ENCODE assay signal across 8 cellular contexts in genomic region chr17:4940625-4941021, GRCh38. TPM values are rescaled to one million over a fixed set of nuclear protein-coding genes. Genes with fewer than 3 reads are reported as not detected.
DNase-seq lines count a peak whose midpoint lies in the region; ATAC-seq and TF ChIP-seq lines count a peak whose summit lies in the region.

No MANE protein-coding gene starts in this region.

- DNase-seq in HL-60 (ENCODE audit: low read depth in 1 of 2, low spot score in 1 of 2) (peak in 1 of 2 experiments; percentile 27), epithelial cell of esophagus (ENCODE audit: low read depth) (no peak), osteocyte (ENCODE audit: extremely low spot score, unreplicated experiment) (no peak), D341Med (ENCODE audit: low spot score) (no peak), GM03348 (ENCODE audit: low spot score) (no peak), T1000 (lab: John Stamatoyannopoulos, UW) (no peak)
- peak; percentile 20 for DNase-seq in activated CD4-positive, alpha-beta T cell treated with anti-CD3 and anti-CD28 coated beads, Interleukin-2, amount 50 U/mL, for 1 hour

- H3K27ac Mint-ChIP-seq in osteocyte (ENCODE audit: unreplicated experiment): peak overlapping the region; percentile 99

- H3K4me3 ChIP-seq in HL-60 (replicated peaks; ENCODE audit: insufficient read depth, low read length) (peak overlapping the region; percentile 50), epithelial cell of esophagus (ENCODE audit: low read length) (peak overlapping the region; percentile 96)

- no peaks in the 10 kb centered on the region for H3K27me3 ChIP-seq in HL-60 (ENCODE audit: insufficient read depth, poor library complexity, severe bottlenecking)

- peaks cover 49% of the 10 kb centered on the region for H3K4me1 Mint-ChIP-seq in osteocyte (ENCODE audit: unreplicated experiment)

- H3K27ac ChIP-seq in HL-60 (replicated peaks): peak overlapping the region; percentile 95

- H3K36me3 Mint-ChIP-seq in osteocyte (ENCODE audit: unreplicated experiment): peaks cover 22% of the 10 kb centered on the region

- no peaks in the 10 kb centered on the region for H3K27me3 Mint-ChIP-seq in osteocyte (ENCODE audit: unreplicated experiment)

- H3K9me3 Mint-ChIP-seq in osteocyte (ENCODE audit: unreplicated experiment): no peaks in the 10 kb centered on the region

- ATAC-seq in GM21390 (IDR thresholded peaks at IDR 0.05; ENCODE audit: unreplicated experiment): no peak

- no peak for TF ChIP-seq CTCF in HL-60 (IDR thresholded peaks at IDR 0.05; ENCODE audit: insufficient read depth, low read length)
- no peak for TF ChIP-seq CTCF in epithelial cell of esophagus (IDR thresholded peaks at IDR 0.05; ENCODE audit: insufficient read depth, low read depth, low read length, missing control alignments)
- no peak for TF ChIP-seq CTCF in osteocyte (IDR thresholded peaks at IDR 0.05)

- peak overlapping the region; percentile 85 for H3K4me3 Mint-ChIP-seq in osteocyte (ENCODE audit: unreplicated experiment)

RNA-seq across cellular contexts. Expression of gene RNF167, which starts 0.6 kb away (rescaled TPM):
- 105 and 115 TPM in 2 replicates for total RNA-seq in osteocyte

RNA-seq across cellular contexts. Expression of gene SLC25A11, which starts 0.8 kb away (rescaled TPM):
- total RNA-seq in osteocyte: 59.6 and 60.6 TPM in 2 replicates

RNA-seq across cellular contexts. Expression of gene PFN1, which starts 7.7 kb away (rescaled TPM):
- 509 and 514 TPM in 2 replicates for total RNA-seq in osteocyte

RNA-seq across cellular contexts. Expression of gene GP1BA, which starts 8.5 kb away (rescaled TPM):
- total RNA-seq in osteocyte: not detected in 2 replicates

RNA-seq across cellular contexts. Expression of gene ENO3, which starts 10.3 kb away (rescaled TPM):
- 9.4 and 9.5 TPM in 2 replicates for total RNA-seq in osteocyte
